In the genomic region with DNA sequence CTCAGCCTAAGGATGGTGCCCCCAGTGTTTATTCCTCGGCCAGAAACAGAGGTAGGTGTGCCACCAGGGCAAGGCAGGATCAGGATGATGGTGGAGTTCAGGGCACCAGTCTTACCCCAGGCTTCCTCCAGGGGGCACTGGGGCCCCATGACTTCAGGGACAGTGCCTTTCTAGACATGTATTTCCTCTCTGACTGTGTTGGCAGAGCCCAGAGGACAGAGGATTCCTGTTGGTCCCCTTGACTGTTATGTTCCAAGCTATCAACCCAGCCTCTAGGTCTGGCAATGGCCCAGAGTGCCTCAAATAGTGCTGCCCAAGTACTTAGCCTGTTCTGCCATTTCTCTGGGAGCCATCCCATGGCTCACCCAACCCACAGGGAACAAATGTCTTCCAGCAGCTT, we compare ENCODE assay signal across 8 cellular contexts. TPM values are rescaled to one million over a fixed set of nuclear protein-coding genes. Genes with fewer than 3 reads are reported as not detected.
DNase-seq lines count a peak whose midpoint lies in the region; ATAC-seq, FAIRE-seq and TF ChIP-seq lines count a peak whose summit lies in the region.

No MANE protein-coding gene starts in this region.

- H3F3A ChIP-seq in neural cell (ENCODE audit: insufficient read depth, low read length, poor library complexity, severe bottlenecking): no peaks in the 10 kb centered on the region

- no peak for FAIRE-seq in RCC 7860 (lab: Jason Lieb, UNC)

- H2AFZ ChIP-seq in fibroblast of lung (ENCODE audit: low read length) (no peak overlapping the region), neural cell (ENCODE audit: low read depth, low read length) (no peak overlapping the region)

- no peak overlapping the region for H3K4me3 ChIP-seq in fibroblast of lung (replicated peaks in 1 of 4; ENCODE audit: control extremely low read depth in 1 of 4, insufficient read depth in 1 of 4, low read depth in 3 of 4, low read length in 4 of 4)
- no peak overlapping the region for H3K4me3 ChIP-seq in neural cell (ENCODE audit: low read length)

- H3K27me3 Mint-ChIP-seq in CD4-positive, alpha-beta T cell: no peaks in the 10 kb centered on the region
- H3K27me3 Mint-ChIP-seq in stimulated activated naive CD8-positive, alpha-beta T cell treated with anti-CD3 and anti-CD28 coated beads, Interleukin-15, Interleukin-2, amounts not matched to agents 100 ng/mL and 50 ng/mL, for 24 hours: no peaks in the 10 kb centered on the region

- peak; percentile 84 for TF ChIP-seq CTCF in CD4-positive, alpha-beta T cell (IDR thresholded peaks at IDR 0.05)
- TF ChIP-seq CTCF in fibroblast of lung (conservative IDR thresholded peaks at IDR 0.05 in 1 of 2, IDR thresholded peaks at IDR 0.05 in 1 of 2; ENCODE audit: low read depth in 1 of 2, low read length in 2 of 2) (peak; percentile 92 to 96), neural cell (IDR thresholded peaks at IDR 0.05; ENCODE audit: poor library complexity, severe bottlenecking) (peak; percentile 50)

- peaks cover 74% of the 10 kb centered on the region for H3K4me1 Mint-ChIP-seq in CD4-positive, alpha-beta T cell (ENCODE audit: low read depth)
- peaks cover 76% of the 10 kb centered on the region for H3K4me1 Mint-ChIP-seq in stimulated activated naive CD8-positive, alpha-beta T cell treated with anti-CD3 and anti-CD28 coated beads, Interleukin-15, Interleukin-2, amounts not matched to agents 100 ng/mL and 50 ng/mL, for 24 hours (ENCODE audit: low read depth)

- intact Hi-C loops in CD4-positive, alpha-beta T cell (cut with DNase I, micrococcal nuclease): loop anchor here (1.0 to 5.0 kb wide), 5 partner anchors 17 to 800 kb away; no protein-coding TSS in a partner anchor

- peak overlapping the region; percentile 77 for H3K27ac Mint-ChIP-seq in CD4-positive, alpha-beta T cell
- peak overlapping the region; percentile 98 for H3K27ac Mint-ChIP-seq in stimulated activated naive CD8-positive, alpha-beta T cell treated with anti-CD3 and anti-CD28 coated beads, Interleukin-15, Interleukin-2, amounts not matched to agents 100 ng/mL and 50 ng/mL, for 24 hours

- no peaks in the 10 kb centered on the region for H3K27me3 ChIP-seq in CD4-positive, alpha-beta T cell (ENCODE audit: control insufficient read depth, insufficient read depth, low read length)
- H3K27me3 ChIP-seq in fibroblast of lung (ENCODE audit: control insufficient read depth, insufficient read depth, low read length) (no peaks in the 10 kb centered on the region), neural cell (ENCODE audit: insufficient read depth, low read depth, low read length) (no peaks in the 10 kb centered on the region)

- peak overlapping the region; percentile 87 for H3K4me3 Mint-ChIP-seq in CD4-positive, alpha-beta T cell
- peak overlapping the region; percentile 95 for H3K4me3 Mint-ChIP-seq in stimulated activated naive CD8-positive, alpha-beta T cell treated with anti-CD3 and anti-CD28 coated beads, Interleukin-15, Interleukin-2, amounts not matched to agents 100 ng/mL and 50 ng/mL, for 24 hours

- DNase-seq in CD4-positive, alpha-beta T cell: peak; percentile 64 to 82 (median 76)
- DNase-seq in HEK293T (ENCODE audit: extremely low spot score): peak; percentile 74
- DNase-seq in RCC 7860 (ENCODE audit: low spot score): peak; percentile 39
- DNase-seq in activated T-cell treated with anti-CD3 and anti-CD28 coated beads, Interleukin-2, amount 50 U/mL, for 48 hours: peak; percentile 92 to 93
- peak; percentile 35 to 67 for DNase-seq in fibroblast of lung (ENCODE audit: low read depth in 2 of 2)

- no peaks in the 10 kb centered on the region for H3K9me3 Mint-ChIP-seq in CD4-positive, alpha-beta T cell
- no peaks in the 10 kb centered on the region for H3K9me3 Mint-ChIP-seq in stimulated activated naive CD8-positive, alpha-beta T cell treated with anti-CD3 and anti-CD28 coated beads, Interleukin-15, Interleukin-2, amounts not matched to agents 100 ng/mL and 50 ng/mL, for 24 hours

- H3K79me2 ChIP-seq in fibroblast of lung (ENCODE audit: control insufficient read depth, insufficient read depth, low read length) (peaks cover 7% of the 10 kb centered on the region), neural cell (replicated peaks; ENCODE audit: insufficient read depth, low read length) (no peaks in the 10 kb centered on the region)

- H3K36me3 Mint-ChIP-seq in CD4-positive, alpha-beta T cell (ENCODE audit: low read depth): peaks cover 28% of the 10 kb centered on the region
- H3K36me3 Mint-ChIP-seq in stimulated activated naive CD8-positive, alpha-beta T cell treated with anti-CD3 and anti-CD28 coated beads, Interleukin-15, Interleukin-2, amounts not matched to agents 100 ng/mL and 50 ng/mL, for 24 hours (ENCODE audit: low read depth): peaks cover 32% of the 10 kb centered on the region

- peaks cover 9% of the 10 kb centered on the region for H3K36me3 ChIP-seq in fibroblast of lung (ENCODE audit: control insufficient read depth, insufficient read depth, low read length)
- H3K36me3 ChIP-seq in neural cell (ENCODE audit: insufficient read depth, low read length): no peaks in the 10 kb centered on the region

- H4K20me1 ChIP-seq in fibroblast of lung (ENCODE audit: control insufficient read depth, extremely low read depth, insufficient read depth, low read length): no peaks in the 10 kb centered on the region
- H4K20me1 ChIP-seq in neural cell (ENCODE audit: insufficient read depth): no peaks in the 10 kb centered on the region

- H3K9ac ChIP-seq in fibroblast of lung (ENCODE audit: insufficient read depth, low read length): no peak overlapping the region
- no peak overlapping the region for H3K9ac ChIP-seq in neural cell (ENCODE audit: low read length)

- peaks cover 5% of the 10 kb centered on the region for H3K4me1 ChIP-seq in fibroblast of lung (ENCODE audit: control insufficient read depth, extremely low read depth, insufficient read depth, low read length)

- H3K9me3 ChIP-seq in CD4-positive, alpha-beta T cell (ENCODE audit: control insufficient read depth, low read length): no peaks in the 10 kb centered on the region
- H3K9me3 ChIP-seq in fibroblast of lung (ENCODE audit: control insufficient read depth, insufficient read depth, low read depth, low read length): no peaks in the 10 kb centered on the region
- H3K9me3 ChIP-seq in neural cell (ENCODE audit: low read length): no peaks in the 10 kb centered on the region

- H3K9me2 ChIP-seq in neural cell (ENCODE audit: insufficient read depth, low read length): no peaks in the 10 kb centered on the region

- peak overlapping the region; percentile 31 for H3K27ac ChIP-seq in CD4-positive, alpha-beta T cell (ENCODE audit: low read depth, low read length)
- H3K27ac ChIP-seq in fibroblast of lung (ENCODE audit: insufficient read depth, low read length): no peak overlapping the region
- H3K27ac ChIP-seq in neural cell (ENCODE audit: low read length): no peak overlapping the region

- H3K4me2 ChIP-seq in fibroblast of lung (ENCODE audit: extremely low read depth, insufficient read depth, low read length) (no peak overlapping the region), neural cell (ENCODE audit: low read length) (no peak overlapping the region)

- CTCF ChIA-PET in CD4-positive, alpha-beta T cell (lab: Charles Lee): interaction anchor here (0.7 to 6.8 kb wide), 14 partner anchors 12 to 871 kb away, joined by 3 to 234 read pairs (median 4); a partner anchor contains a TSS
- CTCF ChIA-PET in HEK293T (lab: Yijun Ruan, JAX): interaction anchor here (0.6 to 4.8 kb wide), 5 partner anchors 26 to 81 kb away, joined by 3 to 44 read pairs (median 4); a partner anchor contains a TSS

- no peak for TF ChIP-seq EP300 in neural cell (conservative IDR thresholded peaks at IDR 0.05; ENCODE audit: poor library complexity, severe bottlenecking)

- peak; percentile 49 for TF ChIP-seq RAD21 in neural cell (conservative IDR thresholded peaks at IDR 0.05)

- peak; percentile 35 for ATAC-seq in CD4-positive, alpha-beta T cell (ENCODE audit: poor library complexity)
- no peak for ATAC-seq in GM18858 (IDR thresholded peaks at IDR 0.05; ENCODE audit: unreplicated experiment)

- POLR2A ChIA-PET in CD4-positive, alpha-beta T cell (lab: Charles Lee): interaction anchor here (6.8 to 13.2 kb wide), 2 partner anchors 18 to 38 kb away, joined by 69 to 446 read pairs; a partner anchor contains a TSS
- POLR2A ChIA-PET in HEK293T (lab: Yijun Ruan, JAX): interaction anchor here (0.5 to 1.6 kb wide), 4 partner anchors 12 to 311 kb away, joined by 3 to 4 read pairs (median 4); a partner anchor contains a TSS

TF ChIP-seq in HEK293T, 16 proteins besides CTCF, POLR2A, EP300 and RAD21 (continues in another document):
- TF ChIP-seq TARDBP (IDR thresholded peaks at IDR 0.05) (no peak), ZNF384 (IDR thresholded peaks at IDR 0.05) (no peak)

TF ChIP-seq in neural cell, 6 proteins besides CTCF, POLR2A, EP300 and RAD21:
- no peak for TF ChIP-seq TAF1 (IDR thresholded peaks at IDR 0.05; ENCODE audit: low read depth)
- peak; percentile 6 for TF ChIP-seq SMC3 (conservative IDR thresholded peaks at IDR 0.05; ENCODE audit: poor library complexity)

RNA-seq across cellular contexts. Expression of a gene that starts 2.8 kb away (rescaled TPM):
- total RNA-seq in CD4-positive, alpha-beta T cell: 10 to 100 TPM; 12.4 to 14.6 TPM
- total RNA-seq in fibroblast of lung: 8.2 and 12.7 TPM in 2 replicates
- polyA plus RNA-seq in fibroblast of lung (6.1 and 8.4 TPM in 2 replicates), neural cell (24.4 and 36.8 TPM in 2 replicates)
- polyA plus RNA-seq in fibroblast of lung (2012): 11.9 and 14.5 TPM in 2 replicates
- polyA minus RNA-seq in fibroblast of lung (ENCODE audit: low replicate concordance) (14.7 and 18.1 TPM in 2 replicates), neural cell (12.5 and 13.6 TPM in 2 replicates)

RNA-seq across cellular contexts. Expression of a gene that starts 4.6 kb away (rescaled TPM):
- 1 to 10 TPM; 3.9 to 5.2 TPM for total RNA-seq in CD4-positive, alpha-beta T cell
- total RNA-seq in fibroblast of lung: 14.1 and 25.8 TPM in 2 replicates
- 8.7 and 9.4 TPM in 2 replicates for polyA plus RNA-seq in fibroblast of lung
- polyA plus RNA-seq in fibroblast of lung (2012): 8.9 and 10.1 TPM in 2 replicates
- polyA minus RNA-seq in fibroblast of lung (ENCODE audit: low replicate concordance): 13.2 and 18.4 TPM in 2 replicates
- 24.5 and 39.9 TPM in 2 replicates for polyA plus RNA-seq in neural cell
- polyA minus RNA-seq in neural cell: 13.4 and 14.4 TPM in 2 replicates

RNA-seq across cellular contexts. Expression of a gene that starts 39.4 kb away (rescaled TPM):
- total RNA-seq in CD4-positive, alpha-beta T cell: 1 to 10 TPM; 3.5 to 3.7 TPM
- 0.99 and 1.0 TPM in 2 replicates for total RNA-seq in fibroblast of lung
- polyA plus RNA-seq in fibroblast of lung: 1.6 and 1.9 TPM in 2 replicates
- 2.4 and 2.7 TPM in 2 replicates for polyA plus RNA-seq in fibroblast of lung (2012)
- 7.9 and 10.8 TPM in 2 replicates for polyA minus RNA-seq in fibroblast of lung (ENCODE audit: low replicate concordance)
- polyA plus RNA-seq in neural cell: not detected in 2 replicates
- polyA minus RNA-seq in neural cell: not detected in 2 replicates

RNA-seq across cellular contexts. Expression of a gene that starts 44.8 kb away (rescaled TPM):
- 10 to 100 TPM; 16.4 to 16.6 TPM for total RNA-seq in CD4-positive, alpha-beta T cell
- 25.4 and 34.3 TPM in 2 replicates for total RNA-seq in fibroblast of lung
- polyA plus RNA-seq in fibroblast of lung: 38.4 and 44.6 TPM in 2 replicates
- polyA plus RNA-seq in fibroblast of lung (2012): 34.2 and 38.7 TPM in 2 replicates
- 56.9 and 60.2 TPM in 2 replicates for polyA minus RNA-seq in fibroblast of lung (ENCODE audit: low replicate concordance)
- polyA plus RNA-seq in neural cell: 4.3 and 6.6 TPM in 2 replicates
- polyA minus RNA-seq in neural cell: 5.3 and 5.8 TPM in 2 replicates

Comparison
In these comparisons a context has a peak if more than half of its experiments do, and no peak if none do; other contexts are left out.
1. DNase-seq: peak in every context shown above with its lines; median percentile 92 in activated T-cell treated with anti-CD3 and anti-CD28 coated beads, Interleukin-2, amount 50 U/mL, for 48 hours; 76 in CD4-positive, alpha-beta T cell; 74 in HEK293T; 51 in fibroblast of lung; 39 in RCC 7860.